ENCODE assay signal across 32 cellular contexts in genomic region chr5:97951139-97951538, GRCh38.
"Had no signal": no experiment of that assay in that cellular context is flagged by ENCODE, and none has a peak within 500 bp of the region (broad histone marks: within the 10 kb centered on the region; RNA-seq: fewer than 3 reads in every experiment).

No MANE protein-coding gene starts in this region.

- H3K27me3 ChIP-seq: adrenal gland, ascending aorta, body of pancreas, brain microvascular endothelial cell, breast epithelium, cardiac muscle cell had no signal

- H3K4me1 ChIP-seq: adrenal gland, ascending aorta, body of pancreas, breast epithelium had no signal

- H3K9me3 ChIP-seq: adrenal gland, ascending aorta, body of pancreas had no signal

- DNase-seq: activated effector memory CD4-positive, alpha-beta T cell treated with anti-CD3 and anti-CD28 coated beads, Interleukin-2, amount 50 U/mL, for 16 hours; activated effector memory CD4-positive, alpha-beta T cell treated with Interleukin-2 at 50 U/mL for 16 hours; activated gamma-delta T cell; activated gamma-delta T cell treated with Interleukin-2 at 50 U/mL for 16 hours; activated naive CD4-positive, alpha-beta T cell; activated naive CD4-positive, alpha-beta T cell treated with anti-CD3 and anti-CD28 coated beads for 36 hours; activated naive CD4-positive, alpha-beta T cell treated with anti-CD3 and anti-CD28 coated beads, Interleukin-2, amount 10 ng/mL, durations not matched to agents 7 days and 5 days; activated naive CD4-positive, alpha-beta T cell treated with anti-CD3 and anti-CD28 coated beads, Interleukin-2, amount 50 U/mL, for 16 hours; activated naive CD4-positive, alpha-beta T cell treated with Interleukin-2 at 50 U/mL for 16 hours; activated naive CD8-positive, alpha-beta T cell treated with anti-CD3 and anti-CD28 coated beads for 36 hours; activated naive CD8-positive, alpha-beta T cell treated with anti-CD3 and anti-CD28 coated beads, Interleukin-2, amount 10 ng/mL, durations not matched to agents 7 days and 5 days; activated naive CD8-positive, alpha-beta T cell treated with anti-CD3 and anti-CD28 coated beads, Interleukin-2, amount 50 U/mL, for 24 hours; activated T-cell treated with anti-CD3 and anti-CD28 coated beads, Interleukin-2, amount 50 U/mL, for 1 hour; activated T-cell treated with anti-CD3 and anti-CD28 coated beads, Interleukin-2, amount 50 U/mL, for 24 hours; activated T-cell treated with anti-CD3 and anti-CD28 coated beads, Interleukin-2, amount 50 U/mL, for 4 hours; activated T-cell treated with anti-CD3 and anti-CD28 coated beads, Interleukin-2, amount 50 U/mL, for 48 hours; activated T-cell treated with anti-CD3 and anti-CD28 coated beads, Interleukin-2, amount 50 U/mL, for 72 hours; adrenal gland; amniotic stem cell; amygdala; anterior cingulate cortex; aorta; body of pancreas; brain microvascular endothelial cell; caudate nucleus; central memory CD4-positive, alpha-beta T cell; cerebellar nuclear complex had no signal

- H3K4me3 ChIP-seq: adrenal gland, ascending aorta, body of pancreas, breast epithelium, cardiac muscle cell had no signal

- H3K36me3 ChIP-seq: adrenal gland, ascending aorta, brain microvascular endothelial cell, breast epithelium, cardiac muscle cell had no signal

- H3K27ac ChIP-seq: adrenal gland, ascending aorta, body of pancreas, brain microvascular endothelial cell, breast epithelium, cardiac muscle cell had no signal

- ATAC-seq: activated naive CD4-positive, alpha-beta T cell treated with anti-CD3 and anti-CD28 coated beads, Interleukin-2, amount 50 U/mL, for 72 hours; activated naive CD8-positive, alpha-beta T cell treated with anti-CD3 and anti-CD28 coated beads, Interleukin-2, amount 50 U/mL, for 24 hours; activated T-cell treated with anti-CD3 and anti-CD28 coated beads, Interleukin-2, amount 50 U/mL, for 4 hours; activated T-cell treated with anti-CD3 and anti-CD28 coated beads, Interleukin-2, amount 50 U/mL, for 72 hours; activated T-helper 17 cell treated with anti-CD3 and anti-CD28 coated beads, Interleukin-2, amount 50 U/mL, for 72 hours; body of pancreas had no signal
